11 cellular contexts compared by ENCODE assay signal in the genomic region with DNA sequence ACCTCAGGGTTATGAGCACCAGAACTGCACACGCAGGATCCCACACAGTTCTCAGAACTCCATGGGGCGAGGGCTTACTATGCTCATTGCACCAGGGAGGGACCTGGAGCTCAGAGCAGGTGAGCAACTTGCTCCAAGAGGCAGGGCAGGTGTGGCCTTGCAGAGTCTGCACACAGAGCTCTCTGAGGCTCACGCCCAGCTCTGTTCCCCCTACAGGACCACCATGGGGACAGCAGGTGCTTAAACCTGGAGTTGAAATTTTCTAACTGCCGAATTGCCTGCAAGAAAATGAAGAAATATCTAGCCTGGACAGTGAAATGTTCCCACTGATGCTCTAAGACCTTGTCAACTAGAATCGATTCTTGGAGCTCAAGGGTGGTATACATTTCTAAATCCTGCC. TPM values are rescaled to one million over a fixed set of nuclear protein-coding genes. Genes with fewer than 3 reads are reported as not detected.
A peak's percentile ranks its signal among the peaks of the same experiment; 100 is the strongest.
DNase-seq lines count a peak whose midpoint lies in the region; ATAC-seq and TF ChIP-seq lines count a peak whose summit lies in the region.
"Not testable (repeated sequence)": the region's sequence is repeated elsewhere in the genome, so short reads cannot be mapped to it uniquely, and the experiment has no call there.
"Had no signal": no experiment of that assay in that cellular context is flagged by ENCODE, and none has a peak within 500 bp of the region (broad histone marks: within the 10 kb centered on the region; RNA-seq: fewer than 3 reads in every experiment).

No MANE protein-coding gene starts in this region.

- H3K9me3 Mint-ChIP-seq in CD8-positive, alpha-beta T cell; HFFc6; activated CD8-positive, alpha-beta T cell treated with anti-CD3 and anti-CD28 coated beads for 36 hours; activated naive CD8-positive, alpha-beta T cell treated with anti-CD3 and anti-CD28 coated beads, Interleukin-2, amount 10 ng/mL, durations not matched to agents 7 days and 5 days: not testable (repeated sequence)

- not testable (repeated sequence) for H3K36me3 Mint-ChIP-seq in CD8-positive, alpha-beta T cell; HFFc6 (ENCODE audit: low read depth); activated CD8-positive, alpha-beta T cell treated with anti-CD3 and anti-CD28 coated beads for 36 hours (ENCODE audit: low read depth); activated naive CD8-positive, alpha-beta T cell treated with anti-CD3 and anti-CD28 coated beads, Interleukin-2, amount 10 ng/mL, durations not matched to agents 7 days and 5 days

- not testable (repeated sequence) for H3K27ac Mint-ChIP-seq in CD8-positive, alpha-beta T cell
- peak overlapping the region; percentile 87 for H3K27ac Mint-ChIP-seq in HFFc6
- H3K27ac Mint-ChIP-seq in activated CD8-positive, alpha-beta T cell treated with anti-CD3 and anti-CD28 coated beads for 36 hours: peak overlapping the region; percentile 91
- peak overlapping the region; percentile 97 for H3K27ac Mint-ChIP-seq in activated naive CD8-positive, alpha-beta T cell treated with anti-CD3 and anti-CD28 coated beads, Interleukin-2, amount 10 ng/mL, durations not matched to agents 7 days and 5 days

- not testable (repeated sequence) for H4K20me1 ChIP-seq in smooth muscle cell (ENCODE audit: low read depth)

- not testable (repeated sequence) for H2BK15ac ChIP-seq in mesenchymal stem cell (ENCODE audit: low read depth, poor library complexity, severe bottlenecking)

- H3F3A ChIP-seq in smooth muscle cell (ENCODE audit: low read depth): not testable (repeated sequence)

- DNase-seq in CD8-positive, alpha-beta T cell; HFFc6; Panc1 (ENCODE audit: low read depth, low spot score); activated naive CD8-positive, alpha-beta T cell treated with anti-CD3 and anti-CD28 coated beads, Interleukin-2, amount 10 ng/mL, durations not matched to agents 7 days and 5 days; mesenchymal stem cell; smooth muscle cell (lab: John Stamatoyannopoulos, UW; ENCODE audit: unreplicated experiment): not testable (repeated sequence)
- peak; percentile 45 for DNase-seq in activated CD8-positive, alpha-beta T cell treated with anti-CD3 and anti-CD28 coated beads for 36 hours

- not testable (repeated sequence) for H3K23ac ChIP-seq in mesenchymal stem cell (ENCODE audit: low read length in 2 of 2)

- not testable (repeated sequence) for BruUV-seq in Panc1 (replicated peaks; lab: Mats Ljungman, UMichigan)

- H3K27me3 ChIP-seq in CD8-positive, alpha-beta T cell (ENCODE audit: insufficient read depth, low read length); Panc1 (ENCODE audit: control insufficient read depth, insufficient read depth, low read length); mesenchymal stem cell (ENCODE audit: control insufficient read depth in 1 of 2, insufficient read depth in 1 of 2, low read length in 2 of 2); smooth muscle cell (ENCODE audit: low read depth): not testable (repeated sequence)

- peak overlapping the region in 1 of 2 experiments; percentile 20 for H3K4ac ChIP-seq in mesenchymal stem cell (ENCODE audit: low read depth in 1 of 2, low read length in 2 of 2)

- peak; percentile 24 for ATAC-seq in CD8-positive, alpha-beta T cell
- 0 out of 2 replicates have a peak, but pooled peaks have one; percentile 26 for ATAC-seq in Panc1
- ATAC-seq in activated CD8-positive, alpha-beta T cell treated with anti-CD3 and anti-CD28 coated beads for 36 hours: peak; percentile 25
- ATAC-seq in activated naive CD8-positive, alpha-beta T cell treated with anti-CD3 and anti-CD28 coated beads, Interleukin-2, amount 10 ng/mL, durations not matched to agents 7 days and 5 days (ENCODE audit: low read depth): not testable (repeated sequence)

- not testable (repeated sequence) for H2BK5ac ChIP-seq in mesenchymal stem cell (ENCODE audit: low read depth, low read length, poor library complexity, severe bottlenecking)

- peak overlapping the region; percentile 42 for H3K4me3 Mint-ChIP-seq in CD8-positive, alpha-beta T cell
- peak overlapping the region; percentile 11; the same call in 1 of the 2 replicates for H3K4me3 Mint-ChIP-seq in HFFc6
- H3K4me3 Mint-ChIP-seq in activated CD8-positive, alpha-beta T cell treated with anti-CD3 and anti-CD28 coated beads for 36 hours: not testable (repeated sequence)
- H3K4me3 Mint-ChIP-seq in activated naive CD8-positive, alpha-beta T cell treated with anti-CD3 and anti-CD28 coated beads, Interleukin-2, amount 10 ng/mL, durations not matched to agents 7 days and 5 days: peak overlapping the region; percentile 17

- H3K18ac ChIP-seq in mesenchymal stem cell (ENCODE audit: low read depth in 1 of 2, low read length in 2 of 2): peak overlapping the region; percentile 46 to 57

- peak overlapping the region in 1 of 2 experiments; percentile 35 for H2BK12ac ChIP-seq in mesenchymal stem cell (ENCODE audit: low read length in 2 of 2)

- WGBS in mesenchymal stem cell: 93% methylated on average over 5 of the region's 5 CpGs
- 85% methylated on average over 5 of the region's 5 CpGs for WGBS in smooth muscle cell (ENCODE audit: low lambda C conversion rate)

- not testable (repeated sequence) for H3K9me3 ChIP-seq in CD8-positive, alpha-beta T cell (ENCODE audit: low read length); Panc1 (ENCODE audit: control insufficient read depth, insufficient read depth, low read depth, low read length); mesenchymal stem cell (ENCODE audit: control insufficient read depth, low read length); smooth muscle cell (replicated peaks; ENCODE audit: low read depth)

- H3K4me1 ChIP-seq in CD8-positive, alpha-beta T cell (ENCODE audit: insufficient read depth, low read length): peaks cover 73% of the 10 kb centered on the region
- not testable (repeated sequence) for H3K4me1 ChIP-seq in Panc1 (ENCODE audit: control insufficient read depth, insufficient read depth, low read length); mesenchymal stem cell (ENCODE audit: control insufficient read depth, insufficient read depth, low read depth, low read length)
- H3K4me1 ChIP-seq in smooth muscle cell (ENCODE audit: low read depth): peaks cover 20% of the 10 kb centered on the region

- H4K8ac ChIP-seq in mesenchymal stem cell (ENCODE audit: low read length): peak overlapping the region; percentile 8

- H3K4me2 ChIP-seq in mesenchymal stem cell (ENCODE audit: low read length, poor library complexity, severe bottlenecking): not testable (repeated sequence)
- H3K4me2 ChIP-seq in smooth muscle cell: peak overlapping the region; percentile 56

- not testable (repeated sequence) for H3K14ac ChIP-seq in mesenchymal stem cell (ENCODE audit: low read length in 2 of 2)

- CTCF ChIA-PET in CD8-positive, alpha-beta T cell (lab: Charles Lee): interaction anchor here (0.9 to 1.3 kb wide), 3 partner anchors 58 to 67 kb away, joined by 3 read pairs; no protein-coding TSS in a partner anchor
- CTCF ChIA-PET in Panc1 (lab: Charles Lee); activated CD8-positive, alpha-beta T cell treated with anti-CD3 and anti-CD28 coated beads for 36 hours (lab: Charles Lee): not testable (repeated sequence)

- TF ChIP-seq CTCF in CD8-positive, alpha-beta T cell (IDR thresholded peaks at IDR 0.05); HFFc6 (IDR thresholded peaks at IDR 0.05); Panc1 (IDR thresholded peaks at IDR 0.05); activated CD8-positive, alpha-beta T cell treated with anti-CD3 and anti-CD28 coated beads for 36 hours (IDR thresholded peaks at IDR 0.05); smooth muscle cell (IDR thresholded peaks at IDR 0.05; ENCODE audit: borderline replicate concordance, insufficient read depth, poor library complexity, severe bottlenecking): not testable (repeated sequence)

- POLR2A ChIA-PET in CD8-positive, alpha-beta T cell (lab: Charles Lee): interaction anchor here (0.8 to 1.7 kb wide), 3 partner anchors 17 to 76 kb away, joined by 3 to 4 read pairs (median 3); no protein-coding TSS in a partner anchor
- POLR2A ChIA-PET in Panc1 (lab: Charles Lee): not testable (repeated sequence)
- POLR2A ChIA-PET in activated CD8-positive, alpha-beta T cell treated with anti-CD3 and anti-CD28 coated beads for 36 hours (lab: Charles Lee): interaction anchor here (1.2 kb wide), 1 partner anchor 173 kb away, joined by 5 read pairs; no protein-coding TSS in a partner anchor
- POLR2A ChIA-PET in activated naive CD8-positive, alpha-beta T cell treated with anti-CD3 and anti-CD28 coated beads, Interleukin-2, amount 10 ng/mL, durations not matched to agents 7 days and 5 days (lab: Charles Lee): interaction anchor here (1.0 to 1.6 kb wide), 3 partner anchors 16 to 173 kb away, joined by 3 to 6 read pairs (median 5); no protein-coding TSS in a partner anchor

- H3K9ac ChIP-seq in mesenchymal stem cell (ENCODE audit: low read length); smooth muscle cell (ENCODE audit: low read depth): not testable (repeated sequence)

- H2BK120ac ChIP-seq in mesenchymal stem cell (ENCODE audit: low read depth, low read length): not testable (repeated sequence)

- not testable (repeated sequence) for H2AFZ ChIP-seq in mesenchymal stem cell (ENCODE audit: low read depth, low read length); smooth muscle cell (ENCODE audit: low read depth)

- intact Hi-C loops in CD8-positive, alpha-beta T cell (cut with DNase I, micrococcal nuclease); Panc1 (cut with micrococcal nuclease; ENCODE audit: unreplicated experiment): not testable (repeated sequence)
- intact Hi-C loops in activated CD8-positive, alpha-beta T cell treated with anti-CD3 and anti-CD28 coated beads for 36 hours (cut with micrococcal nuclease): loop anchor here (10.0 kb wide), 1 partner anchor 61 kb away; a partner anchor contains a TSS

- H3K4me1 Mint-ChIP-seq in CD8-positive, alpha-beta T cell (ENCODE audit: low read depth); activated CD8-positive, alpha-beta T cell treated with anti-CD3 and anti-CD28 coated beads for 36 hours (ENCODE audit: low read depth): not testable (repeated sequence)
- peaks cover 45% of the 10 kb centered on the region for H3K4me1 Mint-ChIP-seq in HFFc6 (ENCODE audit: low read depth)
- H3K4me1 Mint-ChIP-seq in activated naive CD8-positive, alpha-beta T cell treated with anti-CD3 and anti-CD28 coated beads, Interleukin-2, amount 10 ng/mL, durations not matched to agents 7 days and 5 days: peaks cover 33% of the 10 kb centered on the region

- not testable (repeated sequence) for H3K27ac ChIP-seq in CD8-positive, alpha-beta T cell (ENCODE audit: low read depth, low read length); Panc1 (ENCODE audit: low read length); mesenchymal stem cell (ENCODE audit: low read length, poor library complexity, severe bottlenecking)
- peak overlapping the region; percentile 87 for H3K27ac ChIP-seq in smooth muscle cell (ENCODE audit: low read depth)

- not testable (repeated sequence) for H3K79me1 ChIP-seq in mesenchymal stem cell (replicated peaks; ENCODE audit: low read length, poor library complexity, severe bottlenecking)

- H2AK5ac ChIP-seq in mesenchymal stem cell (ENCODE audit: low read length, severe bottlenecking): not testable (repeated sequence)

- not testable (repeated sequence) for H3K27me3 Mint-ChIP-seq in CD8-positive, alpha-beta T cell (ENCODE audit: low read depth); HFFc6 (ENCODE audit: insufficient read depth); activated CD8-positive, alpha-beta T cell treated with anti-CD3 and anti-CD28 coated beads for 36 hours; activated naive CD8-positive, alpha-beta T cell treated with anti-CD3 and anti-CD28 coated beads, Interleukin-2, amount 10 ng/mL, durations not matched to agents 7 days and 5 days

- H3K4me3 ChIP-seq in CD8-positive, alpha-beta T cell (ENCODE audit: low read depth, low read length); Panc1 (ENCODE audit: low read depth in 2 of 2, low read length in 2 of 2); mesenchymal stem cell (ENCODE audit: insufficient read depth in 1 of 2, low read depth in 1 of 2, low read length in 2 of 2); smooth muscle cell: not testable (repeated sequence)

- H3K79me2 ChIP-seq in smooth muscle cell (ENCODE audit: low read depth): not testable (repeated sequence)

- not testable (repeated sequence) for H4K91ac ChIP-seq in mesenchymal stem cell (ENCODE audit: low read length)

- in situ Hi-C loops in Panc1 (cut with HindIII; ENCODE audit: low pct_unique_long_range_greater_than_20kb, low sequenced_read_pairs): not testable (repeated sequence)

- not testable (repeated sequence) for H3K36me3 ChIP-seq in CD8-positive, alpha-beta T cell (ENCODE audit: insufficient read depth, low read length); Panc1 (ENCODE audit: control insufficient read depth, insufficient read depth, low read length); mesenchymal stem cell (ENCODE audit: control insufficient read depth in 1 of 2, insufficient read depth in 2 of 2, low read depth in 1 of 2, low read length in 2 of 2); smooth muscle cell (ENCODE audit: low read depth)

RNA-seq across cellular contexts. Expression of a gene that starts 49.9 kb away (rescaled TPM):
- not detected for total RNA-seq in CD8-positive, alpha-beta T cell
- under 1 TPM in 1 of 6 experiments, not detected in 5; 0.65 TPM for total RNA-seq in HFFc6 (2021; fragmentation: NEBNext Ultra II Directional; extraction: Animal tissue kit (Norgen Biotek cat#: 25700))
- total RNA-seq in Panc1 (2021; ENCODE audit: unreplicated experiment): not detected
- polyA plus RNA-seq in Panc1 (2012; ENCODE audit: insufficient read length): not detected
- total RNA-seq in activated CD8-positive, alpha-beta T cell treated with anti-CD3 and anti-CD28 coated beads for 36 hours: not detected
- not detected for total RNA-seq in activated naive CD8-positive, alpha-beta T cell treated with anti-CD3 and anti-CD28 coated beads, Interleukin-2, amount 10 ng/mL, durations not matched to agents 7 days and 5 days
- 0.39 TPM for polyA plus RNA-seq in mesenchymal stem cell (2013, experiment 1 of 2)
- polyA plus RNA-seq in mesenchymal stem cell (2013, experiment 2 of 2): 0.38 TPM
- not detected in 2 replicates for total RNA-seq in smooth muscle cell
- polyA plus RNA-seq in smooth muscle cell: 0.50 TPM in 1 of 2 replicates, not detected in the other
- total RNA-seq: G401, H4, HT-29, SJCRH30 had no signal
